1 cellular context compared by ENCODE assay signal in the genomic region with DNA sequence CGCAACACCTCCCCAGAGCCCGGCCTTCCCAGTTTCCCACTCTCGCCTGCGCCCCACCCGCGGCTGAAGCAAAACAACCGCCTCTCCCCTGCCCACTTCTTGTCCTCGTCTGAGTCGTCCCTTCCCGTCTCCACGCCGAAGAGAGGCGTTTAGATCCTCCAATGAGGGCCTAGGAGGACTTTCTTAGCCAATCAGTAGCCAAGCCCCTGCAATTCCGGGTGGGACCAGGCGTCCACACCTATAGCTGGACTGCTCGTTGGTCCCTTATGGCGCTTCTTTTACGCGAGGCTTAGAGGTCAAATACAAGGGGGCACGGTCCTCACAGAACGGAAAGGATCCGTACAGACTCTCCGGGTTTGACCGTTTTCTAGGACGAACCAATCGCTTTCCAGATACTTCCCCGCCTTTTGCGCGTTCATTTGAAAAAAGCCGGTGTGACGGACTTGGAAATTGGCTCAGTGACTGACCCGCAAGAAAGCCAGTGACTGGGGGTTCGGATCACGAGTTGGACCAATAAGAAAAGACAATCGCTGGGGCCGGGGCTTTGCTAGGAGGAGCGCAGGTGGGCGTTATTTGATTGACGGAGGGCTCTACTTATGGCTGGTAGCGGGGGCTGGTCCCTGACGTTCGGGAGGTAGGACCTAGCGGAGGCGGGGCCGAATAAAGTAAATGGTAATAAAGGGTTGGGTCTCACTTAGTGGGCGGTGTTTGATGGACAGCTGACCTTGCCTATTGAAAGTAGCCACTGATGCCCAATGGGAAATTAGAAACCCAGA.
TF ChIP-seq lines count a peak whose summit lies in the region.

No MANE protein-coding gene starts in this region.

TF ChIP-seq in HepG2, 621 proteins besides CTCF, POLR2A, EP300 and RAD21 (continued from another document and continues in another):
- TF ChIP-seq, protein P1, sequence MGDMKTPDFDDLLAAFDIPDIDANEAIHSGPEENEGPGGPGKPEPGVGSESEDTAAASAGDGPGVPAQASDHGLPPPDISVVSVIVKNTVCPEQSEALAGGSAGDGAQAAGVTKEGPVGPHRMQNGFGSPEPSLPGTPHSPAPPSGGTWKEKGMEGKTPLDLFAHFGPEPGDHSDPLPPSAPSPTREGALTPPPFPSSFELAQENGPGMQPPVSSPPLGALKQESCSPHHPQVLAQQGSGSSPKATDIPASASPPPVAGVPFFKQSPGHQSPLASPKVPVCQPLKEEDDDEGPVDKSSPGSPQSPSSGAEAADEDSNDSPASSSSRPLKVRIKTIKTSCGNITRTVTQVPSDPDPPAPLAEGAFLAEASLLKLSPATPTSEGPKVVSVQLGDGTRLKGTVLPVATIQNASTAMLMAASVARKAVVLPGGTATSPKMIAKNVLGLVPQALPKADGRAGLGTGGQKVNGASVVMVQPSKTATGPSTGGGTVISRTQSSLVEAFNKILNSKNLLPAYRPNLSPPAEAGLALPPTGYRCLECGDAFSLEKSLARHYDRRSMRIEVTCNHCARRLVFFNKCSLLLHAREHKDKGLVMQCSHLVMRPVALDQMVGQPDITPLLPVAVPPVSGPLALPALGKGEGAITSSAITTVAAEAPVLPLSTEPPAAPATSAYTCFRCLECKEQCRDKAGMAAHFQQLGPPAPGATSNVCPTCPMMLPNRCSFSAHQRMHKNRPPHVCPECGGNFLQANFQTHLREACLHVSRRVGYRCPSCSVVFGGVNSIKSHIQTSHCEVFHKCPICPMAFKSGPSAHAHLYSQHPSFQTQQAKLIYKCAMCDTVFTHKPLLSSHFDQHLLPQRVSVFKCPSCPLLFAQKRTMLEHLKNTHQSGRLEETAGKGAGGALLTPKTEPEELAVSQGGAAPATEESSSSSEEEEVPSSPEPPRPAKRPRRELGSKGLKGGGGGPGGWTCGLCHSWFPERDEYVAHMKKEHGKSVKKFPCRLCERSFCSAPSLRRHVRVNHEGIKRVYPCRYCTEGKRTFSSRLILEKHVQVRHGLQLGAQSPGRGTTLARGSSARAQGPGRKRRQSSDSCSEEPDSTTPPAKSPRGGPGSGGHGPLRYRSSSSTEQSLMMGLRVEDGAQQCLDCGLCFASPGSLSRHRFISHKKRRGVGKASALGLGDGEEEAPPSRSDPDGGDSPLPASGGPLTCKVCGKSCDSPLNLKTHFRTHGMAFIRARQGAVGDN (CRISPR knock-in tag; IDR thresholded peaks at IDR 0.05), result peak; percentile 97
- TF ChIP-seq, protein P2, sequence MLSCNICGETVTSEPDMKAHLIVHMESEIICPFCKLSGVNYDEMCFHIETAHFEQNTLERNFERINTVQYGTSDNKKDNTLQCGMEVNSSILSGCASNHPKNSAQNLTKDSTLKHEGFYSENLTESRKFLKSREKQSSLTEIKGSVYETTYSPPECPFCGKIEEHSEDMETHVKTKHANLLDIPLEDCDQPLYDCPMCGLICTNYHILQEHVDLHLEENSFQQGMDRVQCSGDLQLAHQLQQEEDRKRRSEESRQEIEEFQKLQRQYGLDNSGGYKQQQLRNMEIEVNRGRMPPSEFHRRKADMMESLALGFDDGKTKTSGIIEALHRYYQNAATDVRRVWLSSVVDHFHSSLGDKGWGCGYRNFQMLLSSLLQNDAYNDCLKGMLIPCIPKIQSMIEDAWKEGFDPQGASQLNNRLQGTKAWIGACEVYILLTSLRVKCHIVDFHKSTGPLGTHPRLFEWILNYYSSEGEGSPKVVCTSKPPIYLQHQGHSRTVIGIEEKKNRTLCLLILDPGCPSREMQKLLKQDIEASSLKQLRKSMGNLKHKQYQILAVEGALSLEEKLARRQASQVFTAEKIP (CRISPR knock-in tag; IDR thresholded peaks at IDR 0.05; ENCODE audit: borderline replicate concordance), result no peak
- TF ChIP-seq PITX1 (CRISPR knock-in tag; IDR thresholded peaks at IDR 0.05) (peak; percentile 54), RBM39 (IDR thresholded peaks at IDR 0.05; ENCODE audit: low read depth, low read length, poor library complexity, severe bottlenecking) (peak; percentile 67), FOSL2 (CRISPR knock-in tag; IDR thresholded peaks at IDR 0.05) (peak; percentile 35), HIVEP1 (CRISPR knock-in tag; IDR thresholded peaks at IDR 0.05) (peak; percentile 57; the same call in 1 of the 2 replicates), ZNF672 (CRISPR knock-in tag; IDR thresholded peaks at IDR 0.05) (no peak), PPARG (CRISPR knock-in tag; conservative IDR thresholded peaks at IDR 0.05) (peak; percentile 25; the same call in 1 of the 2 replicates), SP4 (CRISPR knock-in tag; IDR thresholded peaks at IDR 0.05) (peak; percentile 38), RBAK (CRISPR knock-in tag; IDR thresholded peaks at IDR 0.05) (no peak), ZFP82 (CRISPR knock-in tag; IDR thresholded peaks at IDR 0.05; ENCODE audit: borderline replicate concordance) (no peak), ZNF337 (CRISPR knock-in tag; IDR thresholded peaks at IDR 0.05; ENCODE audit: borderline replicate concordance, low read depth) (peak; percentile 59; the same call in 1 of the 2 replicates), KLF12 (CRISPR knock-in tag; IDR thresholded peaks at IDR 0.05; ENCODE audit: borderline replicate concordance) (peak; percentile 19), MEIS2 (CRISPR knock-in tag; IDR thresholded peaks at IDR 0.05) (no peak), DPF2 (CRISPR knock-in tag; IDR thresholded peaks at IDR 0.05; ENCODE audit: borderline replicate concordance, low read depth) (no peak), PLRG1 (conservative IDR thresholded peaks at IDR 0.05) (no peak), PHF8 (CRISPR knock-in tag; IDR thresholded peaks at IDR 0.05) (peak; percentile 80), SP140L (CRISPR knock-in tag; IDR thresholded peaks at IDR 0.05; ENCODE audit: borderline replicate concordance) (no peak), BCL6 (CRISPR knock-in tag; IDR thresholded peaks at IDR 0.05) (peak; percentile 12), ZNF891 (CRISPR knock-in tag; IDR thresholded peaks at IDR 0.05) (no peak)
- TF ChIP-seq, protein P3, sequence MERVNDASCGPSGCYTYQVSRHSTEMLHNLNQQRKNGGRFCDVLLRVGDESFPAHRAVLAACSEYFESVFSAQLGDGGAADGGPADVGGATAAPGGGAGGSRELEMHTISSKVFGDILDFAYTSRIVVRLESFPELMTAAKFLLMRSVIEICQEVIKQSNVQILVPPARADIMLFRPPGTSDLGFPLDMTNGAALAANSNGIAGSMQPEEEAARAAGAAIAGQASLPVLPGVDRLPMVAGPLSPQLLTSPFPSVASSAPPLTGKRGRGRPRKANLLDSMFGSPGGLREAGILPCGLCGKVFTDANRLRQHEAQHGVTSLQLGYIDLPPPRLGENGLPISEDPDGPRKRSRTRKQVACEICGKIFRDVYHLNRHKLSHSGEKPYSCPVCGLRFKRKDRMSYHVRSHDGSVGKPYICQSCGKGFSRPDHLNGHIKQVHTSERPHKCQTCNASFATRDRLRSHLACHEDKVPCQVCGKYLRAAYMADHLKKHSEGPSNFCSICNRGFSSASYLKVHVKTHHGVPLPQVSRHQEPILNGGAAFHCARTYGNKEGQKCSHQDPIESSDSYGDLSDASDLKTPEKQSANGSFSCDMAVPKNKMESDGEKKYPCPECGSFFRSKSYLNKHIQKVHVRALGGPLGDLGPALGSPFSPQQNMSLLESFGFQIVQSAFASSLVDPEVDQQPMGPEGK (CRISPR knock-in tag; IDR thresholded peaks at IDR 0.05), result peak; percentile 90
- TF ChIP-seq, protein P4, sequence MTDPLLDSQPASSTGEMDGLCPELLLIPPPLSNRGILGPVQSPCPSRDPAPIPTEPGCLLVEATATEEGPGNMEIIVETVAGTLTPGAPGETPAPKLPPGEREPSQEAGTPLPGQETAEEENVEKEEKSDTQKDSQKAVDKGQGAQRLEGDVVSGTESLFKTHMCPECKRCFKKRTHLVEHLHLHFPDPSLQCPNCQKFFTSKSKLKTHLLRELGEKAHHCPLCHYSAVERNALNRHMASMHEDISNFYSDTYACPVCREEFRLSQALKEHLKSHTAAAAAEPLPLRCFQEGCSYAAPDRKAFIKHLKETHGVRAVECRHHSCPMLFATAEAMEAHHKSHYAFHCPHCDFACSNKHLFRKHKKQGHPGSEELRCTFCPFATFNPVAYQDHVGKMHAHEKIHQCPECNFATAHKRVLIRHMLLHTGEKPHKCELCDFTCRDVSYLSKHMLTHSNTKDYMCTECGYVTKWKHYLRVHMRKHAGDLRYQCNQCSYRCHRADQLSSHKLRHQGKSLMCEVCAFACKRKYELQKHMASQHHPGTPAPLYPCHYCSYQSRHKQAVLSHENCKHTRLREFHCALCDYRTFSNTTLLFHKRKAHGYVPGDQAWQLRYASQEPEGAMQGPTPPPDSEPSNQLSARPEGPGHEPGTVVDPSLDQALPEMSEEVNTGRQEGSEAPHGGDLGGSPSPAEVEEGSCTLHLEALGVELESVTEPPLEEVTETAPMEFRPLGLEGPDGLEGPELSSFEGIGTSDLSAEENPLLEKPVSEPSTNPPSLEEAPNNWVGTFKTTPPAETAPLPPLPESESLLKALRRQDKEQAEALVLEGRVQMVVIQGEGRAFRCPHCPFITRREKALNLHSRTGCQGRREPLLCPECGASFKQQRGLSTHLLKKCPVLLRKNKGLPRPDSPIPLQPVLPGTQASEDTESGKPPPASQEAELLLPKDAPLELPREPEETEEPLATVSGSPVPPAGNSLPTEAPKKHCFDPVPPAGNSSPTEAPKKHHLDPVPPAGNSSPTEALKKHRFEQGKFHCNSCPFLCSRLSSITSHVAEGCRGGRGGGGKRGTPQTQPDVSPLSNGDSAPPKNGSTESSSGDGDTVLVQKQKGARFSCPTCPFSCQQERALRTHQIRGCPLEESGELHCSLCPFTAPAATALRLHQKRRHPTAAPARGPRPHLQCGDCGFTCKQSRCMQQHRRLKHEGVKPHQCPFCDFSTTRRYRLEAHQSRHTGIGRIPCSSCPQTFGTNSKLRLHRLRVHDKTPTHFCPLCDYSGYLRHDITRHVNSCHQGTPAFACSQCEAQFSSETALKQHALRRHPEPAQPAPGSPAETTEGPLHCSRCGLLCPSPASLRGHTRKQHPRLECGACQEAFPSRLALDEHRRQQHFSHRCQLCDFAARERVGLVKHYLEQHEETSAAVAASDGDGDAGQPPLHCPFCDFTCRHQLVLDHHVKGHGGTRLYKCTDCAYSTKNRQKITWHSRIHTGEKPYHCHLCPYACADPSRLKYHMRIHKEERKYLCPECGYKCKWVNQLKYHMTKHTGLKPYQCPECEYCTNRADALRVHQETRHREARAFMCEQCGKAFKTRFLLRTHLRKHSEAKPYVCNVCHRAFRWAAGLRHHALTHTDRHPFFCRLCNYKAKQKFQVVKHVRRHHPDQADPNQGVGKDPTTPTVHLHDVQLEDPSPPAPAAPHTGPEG (CRISPR knock-in tag; IDR thresholded peaks at IDR 0.05), result peak; percentile 55; the same call in 1 of the 2 replicates
- TF ChIP-seq, protein P5, sequence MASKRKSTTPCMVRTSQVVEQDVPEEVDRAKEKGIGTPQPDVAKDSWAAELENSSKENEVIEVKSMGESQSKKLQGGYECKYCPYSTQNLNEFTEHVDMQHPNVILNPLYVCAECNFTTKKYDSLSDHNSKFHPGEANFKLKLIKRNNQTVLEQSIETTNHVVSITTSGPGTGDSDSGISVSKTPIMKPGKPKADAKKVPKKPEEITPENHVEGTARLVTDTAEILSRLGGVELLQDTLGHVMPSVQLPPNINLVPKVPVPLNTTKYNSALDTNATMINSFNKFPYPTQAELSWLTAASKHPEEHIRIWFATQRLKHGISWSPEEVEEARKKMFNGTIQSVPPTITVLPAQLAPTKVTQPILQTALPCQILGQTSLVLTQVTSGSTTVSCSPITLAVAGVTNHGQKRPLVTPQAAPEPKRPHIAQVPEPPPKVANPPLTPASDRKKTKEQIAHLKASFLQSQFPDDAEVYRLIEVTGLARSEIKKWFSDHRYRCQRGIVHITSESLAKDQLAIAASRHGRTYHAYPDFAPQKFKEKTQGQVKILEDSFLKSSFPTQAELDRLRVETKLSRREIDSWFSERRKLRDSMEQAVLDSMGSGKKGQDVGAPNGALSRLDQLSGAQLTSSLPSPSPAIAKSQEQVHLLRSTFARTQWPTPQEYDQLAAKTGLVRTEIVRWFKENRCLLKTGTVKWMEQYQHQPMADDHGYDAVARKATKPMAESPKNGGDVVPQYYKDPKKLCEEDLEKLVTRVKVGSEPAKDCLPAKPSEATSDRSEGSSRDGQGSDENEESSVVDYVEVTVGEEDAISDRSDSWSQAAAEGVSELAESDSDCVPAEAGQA (IDR thresholded peaks at IDR 0.05; ENCODE audit: low read depth), result no peak
- TF ChIP-seq, protein P5 (CRISPR knock-in tag; IDR thresholded peaks at IDR 0.05; ENCODE audit: borderline replicate concordance), result no peak
- TF ChIP-seq, protein P6, sequence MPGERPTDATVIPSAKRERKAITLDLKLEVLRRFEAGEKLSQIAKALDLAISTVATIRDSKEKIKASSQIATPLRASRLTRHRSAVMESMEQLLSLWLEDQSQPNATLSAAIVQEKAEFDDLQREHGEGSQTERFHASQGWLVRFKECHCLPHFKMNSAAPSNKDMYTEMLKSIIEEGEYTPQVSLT (CRISPR knock-in tag; IDR thresholded peaks at IDR 0.05; ENCODE audit: borderline replicate concordance, low read depth), result no peak
- TF ChIP-seq, protein P7, sequence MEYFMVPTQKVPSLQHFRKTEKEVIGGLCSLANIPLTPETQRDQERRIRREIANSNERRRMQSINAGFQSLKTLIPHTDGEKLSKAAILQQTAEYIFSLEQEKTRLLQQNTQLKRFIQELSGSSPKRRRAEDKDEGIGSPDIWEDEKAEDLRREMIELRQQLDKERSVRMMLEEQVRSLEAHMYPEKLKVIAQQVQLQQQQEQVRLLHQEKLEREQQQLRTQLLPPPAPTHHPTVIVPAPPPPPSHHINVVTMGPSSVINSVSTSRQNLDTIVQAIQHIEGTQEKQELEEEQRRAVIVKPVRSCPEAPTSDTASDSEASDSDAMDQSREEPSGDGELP (IDR thresholded peaks at IDR 0.05; ENCODE audit: borderline replicate concordance, low read depth), result peak; percentile 54; the same call in 1 of the 2 replicates
- TF ChIP-seq, protein P8, sequence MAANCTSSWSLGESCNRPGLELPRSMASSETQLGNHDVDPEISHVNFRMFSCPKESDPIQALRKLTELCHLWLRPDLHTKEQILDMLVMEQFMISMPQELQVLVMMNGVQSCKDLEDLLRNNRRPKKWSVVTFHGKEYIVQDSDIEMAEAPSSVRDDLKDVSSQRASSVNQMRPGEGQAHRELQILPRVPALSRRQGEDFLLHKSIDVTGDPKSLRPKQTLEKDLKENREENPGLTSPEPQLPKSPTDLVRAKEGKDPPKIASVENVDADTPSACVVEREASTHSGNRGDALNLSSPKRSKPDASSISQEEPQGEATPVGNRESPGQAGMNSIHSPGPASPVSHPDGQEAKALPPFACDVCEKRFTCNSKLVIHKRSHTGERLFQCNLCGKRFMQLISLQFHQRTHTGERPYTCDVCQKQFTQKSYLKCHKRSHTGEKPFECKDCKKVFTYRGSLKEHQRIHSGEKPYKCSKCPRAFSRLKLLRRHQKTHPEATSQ (CRISPR knock-in tag; IDR thresholded peaks at IDR 0.05; ENCODE audit: borderline replicate concordance), result 0 out of 2 replicates have a peak, but pooled peaks have one; percentile 12
